In the genomic region with DNA sequence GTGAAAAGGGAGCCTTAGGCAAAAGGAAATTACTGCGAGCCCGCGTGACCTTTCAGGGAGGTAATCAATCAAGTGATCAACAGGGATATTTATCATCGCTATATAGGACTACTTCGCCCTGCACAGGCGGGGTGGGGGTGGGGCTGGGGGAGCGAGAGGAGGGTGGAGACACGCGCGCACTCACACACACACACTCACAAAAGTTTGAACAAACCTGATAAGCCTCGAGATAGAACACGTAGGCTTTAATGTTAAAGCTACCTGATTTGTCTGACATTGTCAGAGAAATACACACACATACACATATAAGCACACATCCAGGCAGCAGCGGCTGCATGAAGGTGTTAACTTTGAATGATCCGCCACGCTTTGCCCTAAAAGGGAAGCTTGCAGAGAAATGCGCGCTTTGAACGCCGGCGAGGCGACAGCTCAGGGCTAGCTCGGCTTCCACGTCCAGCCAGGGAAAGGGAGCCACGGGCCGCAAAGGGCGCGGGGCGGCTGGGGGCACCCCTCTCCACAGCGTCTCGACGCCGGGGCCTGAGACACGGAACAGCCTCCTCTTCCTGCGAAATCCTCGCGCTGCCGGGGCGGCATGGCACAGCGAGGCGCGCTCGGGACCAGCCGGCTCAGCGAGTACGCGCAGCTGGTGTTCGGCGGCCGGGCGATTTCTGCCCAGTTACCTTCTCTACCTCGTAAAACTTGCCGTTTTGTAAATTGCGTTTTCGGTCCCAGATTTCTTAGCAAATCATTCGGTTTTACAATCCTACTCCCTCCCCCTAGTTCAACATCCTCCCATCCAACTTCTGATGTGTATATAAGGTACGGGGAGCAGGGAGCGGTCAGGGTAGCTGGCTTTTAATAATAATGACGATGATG, we compare ENCODE assay signal across 9 cellular contexts. TPM values are rescaled to one million over a fixed set of nuclear protein-coding genes. Genes with fewer than 3 reads are reported as not detected.
DNase-seq lines count a peak whose midpoint lies in the region; TF ChIP-seq lines count a peak whose summit lies in the region.
"Had no signal": no experiment of that assay in that cellular context is flagged by ENCODE, and none has a peak within 500 bp of the region (broad histone marks: within the 10 kb centered on the region; RNA-seq: fewer than 3 reads in every experiment).

No MANE protein-coding gene starts in this region.

- H3K27ac ChIP-seq in HUES6 (ENCODE audit: low read depth, low read length) (no peak overlapping the region), left ventricle myocardium inferior (replicated peaks) (peak overlapping the region; percentile 71)
- H3K27ac ChIP-seq: 22Rv1 had no signal

- H3K4me1 ChIP-seq in HUES6 (ENCODE audit: control insufficient read depth, insufficient read depth, low read length) (peaks cover 43% of the 10 kb centered on the region), left ventricle myocardium inferior (peaks cover 29% of the 10 kb centered on the region)

- peaks cover 4% of the 10 kb centered on the region for H3K9me3 Mint-ChIP-seq in activated T-cell treated with anti-CD3 and anti-CD28 coated beads, Interleukin-2, amount 50 U/mL, for 24 hours

- DNase-seq in DMS79 treated with DMSO at 0.1 percent for 48 hours (lab: John Stamatoyannopoulos, UW) (peak; percentile 23), DMS79 (lab: John Stamatoyannopoulos, UW) (no peak), left ventricle myocardium inferior (no peak), retinal pigment epithelial cell (ENCODE audit: low read depth) (no peak), NCI-H226 (no peak), GF-D8 (lab: John Stamatoyannopoulos, UW) (no peak)
- peak; percentile 47 for DNase-seq in activated T-cell treated with anti-CD3 and anti-CD28 coated beads, Interleukin-2, amount 50 U/mL, for 24 hours

- H3K4me1 Mint-ChIP-seq in activated T-cell treated with anti-CD3 and anti-CD28 coated beads, Interleukin-2, amount 50 U/mL, for 24 hours (ENCODE audit: low read depth): peaks cover 30% of the 10 kb centered on the region

- intact Hi-C loops in left ventricle myocardium inferior (cut with micrococcal nuclease): loop anchor here (5.0 to 10.0 kb wide), 2 partner anchors 521 to 624 kb away; no protein-coding TSS in a partner anchor

- TF ChIP-seq CTCF in left ventricle myocardium inferior (IDR thresholded peaks at IDR 0.05; ENCODE audit: borderline replicate concordance) (no peak), retinal pigment epithelial cell (conservative IDR thresholded peaks at IDR 0.05; ENCODE audit: low read depth, low read length) (no peak)

- no peak overlapping the region for H3K27ac Mint-ChIP-seq in activated T-cell treated with anti-CD3 and anti-CD28 coated beads, Interleukin-2, amount 50 U/mL, for 24 hours

- no peaks in the 10 kb centered on the region for H3K36me3 ChIP-seq in HUES6 (ENCODE audit: control insufficient read depth, insufficient read depth, low read length)
- no peaks in the 10 kb centered on the region for H3K36me3 ChIP-seq in left ventricle myocardium inferior

- H3K9ac ChIP-seq in HUES6 (ENCODE audit: low read length): peak overlapping the region; percentile 46

- H3K4me3 ChIP-seq in HUES6 (ENCODE audit: low read depth, low read length) (peak overlapping the region; percentile 71), left ventricle myocardium inferior (peak overlapping the region; percentile 70), retinal pigment epithelial cell (ENCODE audit: low read length) (peak overlapping the region; percentile 45)

- H3K27me3 ChIP-seq in HUES6 (ENCODE audit: control insufficient read depth, insufficient read depth, low read length): peaks cover 73% of the 10 kb centered on the region
- H3K27me3 ChIP-seq in left ventricle myocardium inferior (ENCODE audit: low read depth): peaks cover 99% of the 10 kb centered on the region

- H3K4me3 Mint-ChIP-seq in activated T-cell treated with anti-CD3 and anti-CD28 coated beads, Interleukin-2, amount 50 U/mL, for 24 hours: peak overlapping the region; percentile 51

- no peaks in the 10 kb centered on the region for H3K36me3 Mint-ChIP-seq in activated T-cell treated with anti-CD3 and anti-CD28 coated beads, Interleukin-2, amount 50 U/mL, for 24 hours (ENCODE audit: low read depth)

- no peaks in the 10 kb centered on the region for H3K9me3 ChIP-seq in HUES6 (ENCODE audit: control insufficient read depth, insufficient read depth, low read depth, low read length)
- peaks cover 7% of the 10 kb centered on the region for H3K9me3 ChIP-seq in left ventricle myocardium inferior (replicated peaks)

- H3K27me3 Mint-ChIP-seq in activated T-cell treated with anti-CD3 and anti-CD28 coated beads, Interleukin-2, amount 50 U/mL, for 24 hours: peaks cover 96% of the 10 kb centered on the region

RNA-seq across cellular contexts. Expression of gene MECOM, which starts 4.8 kb away (rescaled TPM):
- 18.1 TPM for total RNA-seq in left ventricle myocardium inferior

Comparison
In these comparisons a context has a peak if more than half of its experiments do, and no peak if none do; other contexts are left out.
1. DNase-seq: peak in DMS79 treated with DMSO at 0.1 percent for 48 hours (single experiment) and activated T-cell treated with anti-CD3 and anti-CD28 coated beads, Interleukin-2, amount 50 U/mL, for 24 hours (single experiment); none in DMS79 (single experiment), left ventricle myocardium inferior (single experiment), retinal pigment epithelial cell (single experiment), NCI-H226 (single experiment) and GF-D8 (single experiment).
2. Peak in every context shown above with its lines, with median percentiles within 50 percentile points of each other: H3K4me3 ChIP-seq.